In genomic region chr16:88471575-88471974, GRCh38 we compare ENCODE assay signal across 15 cellular contexts. TPM values are rescaled to one million over a fixed set of nuclear protein-coding genes. Genes with fewer than 3 reads are reported as not detected.
DNase-seq lines count a peak whose midpoint lies in the region; TF ChIP-seq lines count a peak whose summit lies in the region.
"Had no signal": no experiment of that assay in that cellular context is flagged by ENCODE, and none has a peak within 500 bp of the region (broad histone marks: within the 10 kb centered on the region; RNA-seq: fewer than 3 reads in every experiment).

No MANE protein-coding gene starts in this region.

- no peak overlapping the region for H3K4me3 Mint-ChIP-seq in CD4-positive, alpha-beta memory T cell

- no peak for TF ChIP-seq POLR2A in stomach (IDR thresholded peaks at IDR 0.05)

- H3K36me3 Mint-ChIP-seq in CD4-positive, alpha-beta memory T cell, result no peaks in the 10 kb centered on the region

- WGBS in stomach, 5 donors, result 67 to 93% (median 76%) methylated on average over 7 to 16 of the region's 16 CpGs

- no peaks in the 10 kb centered on the region for H3K9me3 ChIP-seq in CD4-positive, alpha-beta memory T cell (ENCODE audit: control insufficient read depth in 1 of 2, low read length in 2 of 2)
- no peaks in the 10 kb centered on the region for H3K9me3 ChIP-seq in stomach
- H3K9me3 ChIP-seq: BE2C, Caco-2 had no signal

- H3K27ac Mint-ChIP-seq in CD4-positive, alpha-beta memory T cell, result peak overlapping the region in 5 of 7 donors; percentile 17 to 97 (median 93)

- no peak overlapping the region for H3K4me3 ChIP-seq in CD4-positive, alpha-beta memory T cell (ENCODE audit: low read length in 2 of 2)
- no peak overlapping the region for H3K4me3 ChIP-seq in fibroblast of mammary gland (ENCODE audit: control insufficient read depth, low read depth, low read length)
- no peak overlapping the region for H3K4me3 ChIP-seq in stomach

- no peaks in the 10 kb centered on the region for H3K27me3 Mint-ChIP-seq in CD4-positive, alpha-beta memory T cell

- POLR2A ChIA-PET in CD4-positive, alpha-beta memory T cell (lab: Charles Lee; ENCODE audit: partially characterized antibody), result interaction anchor here (1.8 kb wide), 1 partner anchor 17 kb away, joined by 5 read pairs; no protein-coding TSS in a partner anchor

- TF ChIP-seq CTCF in fibroblast of mammary gland (conservative IDR thresholded peaks at IDR 0.05; ENCODE audit: control insufficient read depth, insufficient read depth, low read depth, low read length) (no peak), stomach (IDR thresholded peaks at IDR 0.05) (no peak)

- peaks cover 0 to 10% (median 0%) of the 10 kb centered on the region in 8 donors for H3K9me3 Mint-ChIP-seq in CD4-positive, alpha-beta memory T cell

- H3K4me1 ChIP-seq in CD4-positive, alpha-beta memory T cell (ENCODE audit: insufficient read depth, low read length), result peaks cover 65% of the 10 kb centered on the region
- H3K4me1 ChIP-seq in stomach, result peaks cover 71 to 93% (median 89%) of the 10 kb centered on the region in 4 donors

- no peak for DNase-seq in CD4-positive, alpha-beta memory T cell
- peak; percentile 34 for DNase-seq in M059J (ENCODE audit: low read depth)
- peak; percentile 6 for DNase-seq in fibroblast of mammary gland (ENCODE audit: low read depth)
- no peak for DNase-seq in stomach
- no peak for DNase-seq in NCI-H2029 treated with DMSO at 0.1 percent for 48 hours (lab: John Stamatoyannopoulos, UW)
- DNase-seq in SW 1271 (lab: John Stamatoyannopoulos, UW), result no peak
- no peak for DNase-seq in stimulated activated CD4-positive, alpha-beta T cell treated with anti-CD3 and anti-CD28 coated beads, Interleukin-1b, Interleukin-23, amount 100 ng/mL, for 48 hours
- DNase-seq: BE2C, Caco-2, DMS153, NCI-H1417 treated with DMSO at 0.1 percent for 48 hours, NCI-H1930, NCI-H2171, NCI-H446 treated with DMSO at 0.1 percent for 48 hours, NCI-H748 treated with DMSO at 0.1 percent for 48 hours had no signal

- no peak for TF ChIP-seq EP300 in stomach (IDR thresholded peaks at IDR 0.05)

- CTCF ChIA-PET in CD4-positive, alpha-beta memory T cell (lab: Charles Lee; ENCODE audit: partially characterized antibody), result no interaction called here

- no peaks in the 10 kb centered on the region for H3K27me3 ChIP-seq in CD4-positive, alpha-beta memory T cell (ENCODE audit: insufficient read depth, low read length)
- peaks cover 0 to 21% (median 0%) of the 10 kb centered on the region in 3 donors for H3K27me3 ChIP-seq in stomach
- H3K27me3 ChIP-seq: BE2C had no signal

- intact Hi-C loops in CD4-positive, alpha-beta memory T cell (cut with micrococcal nuclease), result no loop called here
- intact Hi-C loops in stomach (cut with DNase I; ENCODE audit: low total_unique reads), result no loop called here

- no peaks in the 10 kb centered on the region for H3K36me3 ChIP-seq in CD4-positive, alpha-beta memory T cell (ENCODE audit: insufficient read depth, low read length)
- no peaks in the 10 kb centered on the region for H3K36me3 ChIP-seq in stomach
- H3K36me3 ChIP-seq: BE2C had no signal

- peak overlapping the region; percentile 69 for H3K27ac ChIP-seq in CD4-positive, alpha-beta memory T cell (ENCODE audit: low read depth, low read length)
- peak overlapping the region; percentile 49 to 93 (median 83) for H3K27ac ChIP-seq in stomach

- H3K4me1 Mint-ChIP-seq in CD4-positive, alpha-beta memory T cell, result peaks cover 20 to 62% (median 40%) of the 10 kb centered on the region in 4 donors

RNA-seq across cellular contexts. Expression of gene ZFPM1, which starts 18.5 kb away (rescaled TPM):
- total RNA-seq in CD4-positive, alpha-beta memory T cell, result 10 to 100 TPM; 19.0 to 20.5 TPM
- under 1 TPM; 0.07 to 0.48 TPM for polyA plus RNA-seq in CD4-positive, alpha-beta memory T cell
- total RNA-seq in M059J (2014; rRNA removed; shearing (Covaris generic)), result 0.10 and 1.9 TPM in 2 replicates
- total RNA-seq in stomach, result 10 to 100 TPM in 4 of 5 donors, 1 to 10 TPM in 1; 3.9 to 85.7 (median 20.5) TPM
- 10 to 100 TPM in 1 of 3 donors, 1 to 10 TPM in 2; 4.1 to 10.6 (median 4.2) TPM for polyA plus RNA-seq in stomach

Comparison
In these comparisons a context has a peak if more than half of its experiments do, and no peak if none do; other contexts are left out.
1. DNase-seq: peak in M059J (single experiment) and fibroblast of mammary gland (single experiment); none in CD4-positive, alpha-beta memory T cell (0 of 5), stomach (single experiment), NCI-H2029 treated with DMSO at 0.1 percent for 48 hours (single experiment), SW 1271 (0 of 2) and stimulated activated CD4-positive, alpha-beta T cell treated with anti-CD3 and anti-CD28 coated beads, Interleukin-1b, Interleukin-23, amount 100 ng/mL, for 48 hours (single experiment).